ENCODE assay signal across 1 cellular context in the genomic region with DNA sequence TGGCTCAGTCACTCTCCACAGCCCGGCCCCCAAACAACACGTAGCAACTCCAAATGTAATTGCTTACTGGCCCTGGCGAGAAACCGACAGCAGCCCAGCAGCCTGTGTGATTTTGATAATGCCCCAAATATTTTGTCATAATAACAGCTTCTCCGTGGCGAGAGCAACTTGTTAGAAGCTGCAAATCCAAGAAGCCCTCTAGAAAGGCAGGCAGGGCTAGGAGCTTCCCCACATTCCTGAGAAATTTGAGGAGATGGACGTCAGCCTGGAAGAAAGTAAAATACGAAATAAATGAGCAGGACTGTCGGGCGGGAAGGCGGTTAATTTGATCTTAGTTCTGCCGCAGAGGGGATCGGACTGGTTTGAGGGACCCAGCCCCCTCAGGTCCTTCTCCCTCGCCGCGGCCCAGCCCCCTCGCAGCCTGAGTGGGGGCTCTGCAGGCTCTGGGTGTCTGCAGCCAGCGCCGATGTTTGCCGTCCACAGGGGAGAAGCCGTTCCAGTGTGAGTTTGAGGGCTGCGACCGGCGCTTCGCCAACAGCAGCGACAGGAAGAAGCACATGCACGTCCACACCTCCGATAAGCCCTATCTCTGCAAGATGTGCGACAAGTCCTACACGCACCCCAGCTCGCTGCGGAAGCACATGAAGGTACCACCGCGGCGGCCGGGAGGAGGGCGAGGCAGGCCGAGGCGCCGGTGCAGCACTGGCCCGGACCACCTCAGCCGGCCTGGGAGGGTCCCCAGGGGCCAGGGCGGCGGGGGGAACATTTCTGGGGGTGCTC.
TF ChIP-seq lines count a peak whose summit lies in the region.

No MANE protein-coding gene starts in this region.

TF ChIP-seq in IMR-90, 13 proteins besides CTCF, POLR2A, EP300 and RAD21:
- no peak for TF ChIP-seq MAZ (IDR thresholded peaks at IDR 0.05; ENCODE audit: borderline replicate concordance, low read depth, low read length)
- TF ChIP-seq CEBPB (IDR thresholded peaks at IDR 0.05; ENCODE audit: low read depth, low read length) = no peak
- TF ChIP-seq RFX5 (IDR thresholded peaks at IDR 0.05; ENCODE audit: low read depth, low read length) = no peak
- TF ChIP-seq RCOR1 (IDR thresholded peaks at IDR 0.05; ENCODE audit: insufficient replicate concordance, low read length) = no peak
- TF ChIP-seq CHD1 (IDR thresholded peaks at IDR 0.05; ENCODE audit: low read depth, low read length) = no peak
- no peak for TF ChIP-seq ELK1 (IDR thresholded peaks at IDR 0.05; ENCODE audit: borderline replicate concordance, low read depth, low read length)
- TF ChIP-seq SMC3 (IDR thresholded peaks at IDR 0.05; ENCODE audit: low read depth, low read length) = no peak
- no peak for TF ChIP-seq NFE2L2 (IDR thresholded peaks at IDR 0.05; ENCODE audit: low read depth, low read length)
- TF ChIP-seq USF2 (IDR thresholded peaks at IDR 0.05; ENCODE audit: low read depth, low read length) = no peak
- no peak for TF ChIP-seq MXI1 (IDR thresholded peaks at IDR 0.05; ENCODE audit: borderline replicate concordance, low read depth, low read length)
- no peak for TF ChIP-seq MAFK (IDR thresholded peaks at IDR 0.05; ENCODE audit: low read depth, low read length)
- TF ChIP-seq FOS (IDR thresholded peaks at IDR 0.05; ENCODE audit: low read depth, low read length) = no peak
- TF ChIP-seq BHLHE40 (IDR thresholded peaks at IDR 0.05; ENCODE audit: low read depth, low read length) = no peak
TF ChIP-seq in IMR-90: peak in this region for 0.
